In genomic region chr3:103410231-103410630, GRCh38 we compare ENCODE assay signal across 19 cellular contexts.
DNase-seq lines count a peak whose midpoint lies in the region; ATAC-seq and TF ChIP-seq lines count a peak whose summit lies in the region.
"Had no signal": no experiment of that assay in that cellular context is flagged by ENCODE, and none has a peak within 500 bp of the region (broad histone marks: within the 10 kb centered on the region; RNA-seq: fewer than 3 reads in every experiment).

No MANE protein-coding gene starts in this region.

- no peaks in the 10 kb centered on the region for H3K27me3 Mint-ChIP-seq in activated naive CD8-positive, alpha-beta T cell treated with anti-CD3 and anti-CD28 coated beads, Interleukin-2, amount 10 ng/mL, durations not matched to agents 7 days and 5 days
- H3K27me3 Mint-ChIP-seq in activated naive CD8-positive, alpha-beta T cell treated with anti-CD3 and anti-CD28 coated beads, Interleukin-2, amount 50 U/mL, for 24 hours: no peaks in the 10 kb centered on the region

- peak; percentile 59 for TF ChIP-seq CTCF in Loucy (conservative IDR thresholded peaks at IDR 0.05; ENCODE audit: low read length)
- no peak for TF ChIP-seq CTCF in upper lobe of right lung (IDR thresholded peaks at IDR 0.05)

- H2AFZ ChIP-seq in Loucy (ENCODE audit: low read length): no peak overlapping the region
- H2AFZ ChIP-seq: parathyroid adenoma had no signal

- no peak overlapping the region for H3K27ac Mint-ChIP-seq in activated naive CD8-positive, alpha-beta T cell treated with anti-CD3 and anti-CD28 coated beads, Interleukin-2, amount 10 ng/mL, durations not matched to agents 7 days and 5 days
- no peak overlapping the region for H3K27ac Mint-ChIP-seq in activated naive CD8-positive, alpha-beta T cell treated with anti-CD3 and anti-CD28 coated beads, Interleukin-2, amount 50 U/mL, for 24 hours
- H3K27ac Mint-ChIP-seq: activated T-cell treated with anti-CD3 and anti-CD28 coated beads, Interleukin-2, amount 50 U/mL, for 72 hours had no signal

- H3K9me2 ChIP-seq in Loucy (replicated peaks; ENCODE audit: low read depth, low read length): no peaks in the 10 kb centered on the region

- H3K4me3 ChIP-seq in Loucy (ENCODE audit: low read length, poor library complexity, severe bottlenecking) (no peak overlapping the region), upper lobe of right lung (no peak overlapping the region)
- H3K4me3 ChIP-seq: thoracic aorta had no signal

- H3K36me3 ChIP-seq in Loucy (ENCODE audit: insufficient read depth, low read length): no peaks in the 10 kb centered on the region
- H3K36me3 ChIP-seq in upper lobe of right lung: no peaks in the 10 kb centered on the region
- H3K36me3 ChIP-seq: thoracic aorta had no signal

- no peak overlapping the region for H3K4me2 ChIP-seq in Loucy (ENCODE audit: low read depth, low read length, poor library complexity, severe bottlenecking)

- H3K9me3 ChIP-seq in Loucy (ENCODE audit: insufficient read depth, low read depth, low read length): no peaks in the 10 kb centered on the region
- H3K9me3 ChIP-seq in upper lobe of right lung: no peaks in the 10 kb centered on the region
- H3K9me3 ChIP-seq: thoracic aorta had no signal

- intact Hi-C loops in upper lobe of right lung (cut with DNase I): no loop called here

- DNase-seq in activated naive CD8-positive, alpha-beta T cell treated with anti-CD3 and anti-CD28 coated beads, Interleukin-2, amount 10 ng/mL, durations not matched to agents 7 days and 5 days: peak; percentile 19
- DNase-seq in activated naive CD8-positive, alpha-beta T cell treated with anti-CD3 and anti-CD28 coated beads, Interleukin-2, amount 50 U/mL, for 24 hours: no peak
- DNase-seq in ecto neural progenitor cell (ENCODE audit: low spot score) (peak; percentile 43), upper lobe of right lung (no peak), foreskin melanocyte (no peak)
- no peak for DNase-seq in activated CD4-positive, alpha-beta T cell treated with anti-CD3 and anti-CD28 coated beads for 4 hours
- DNase-seq in stimulated activated CD8-positive, alpha-beta memory T cell treated with anti-CD3 and anti-CD28 coated beads, Interleukin-4, amount 100 ng/mL, for 48 hours: no peak
- DNase-seq: ACHN; activated T-cell treated with anti-CD3 and anti-CD28 coated beads, Interleukin-2, amount 50 U/mL, for 72 hours; Calu3; effector CD4-positive, alpha-beta T cell; HCEC 1CT; NCI-H2227 treated with DMSO at 0.1 percent for 48 hours; OCI-M1; stimulated activated CD4-positive, alpha-beta T cell treated with anti-CD3 and anti-CD28 coated beads, Interleukin-12 subunit alpha, Interleukin-12 subunit beta, amount 100 ng/mL, for 4 hours; T-helper 1 cell had no signal

- H3K4me1 ChIP-seq in Loucy (ENCODE audit: insufficient read depth, low read length, poor library complexity, severe bottlenecking): no peaks in the 10 kb centered on the region
- H3K4me1 ChIP-seq in upper lobe of right lung: no peaks in the 10 kb centered on the region
- H3K4me1 ChIP-seq: parathyroid adenoma had no signal

- no peak for ATAC-seq in activated naive CD8-positive, alpha-beta T cell treated with anti-CD3 and anti-CD28 coated beads, Interleukin-2, amount 10 ng/mL, durations not matched to agents 7 days and 5 days (ENCODE audit: low read depth)
- ATAC-seq in activated naive CD8-positive, alpha-beta T cell treated with anti-CD3 and anti-CD28 coated beads, Interleukin-2, amount 50 U/mL, for 24 hours: no peak
- ATAC-seq in upper lobe of right lung: peak; percentile 24
- ATAC-seq: activated T-cell treated with anti-CD3 and anti-CD28 coated beads, Interleukin-2, amount 50 U/mL, for 72 hours had no signal

- POLR2A ChIA-PET in activated naive CD8-positive, alpha-beta T cell treated with anti-CD3 and anti-CD28 coated beads, Interleukin-2, amount 10 ng/mL, durations not matched to agents 7 days and 5 days (lab: Charles Lee): no interaction called here

- no peaks in the 10 kb centered on the region for H3K27me3 ChIP-seq in Loucy (ENCODE audit: insufficient read depth, low read length, poor library complexity, severe bottlenecking)
- H3K27me3 ChIP-seq in upper lobe of right lung: no peaks in the 10 kb centered on the region

- H3K9ac ChIP-seq in Loucy (ENCODE audit: low read depth, low read length, poor library complexity, severe bottlenecking): no peak overlapping the region
- H3K9ac ChIP-seq: parathyroid adenoma had no signal

- H4K20me1 ChIP-seq in Loucy (ENCODE audit: insufficient read depth, low read length, poor library complexity, severe bottlenecking): no peaks in the 10 kb centered on the region

- no peak overlapping the region for H3K27ac ChIP-seq in upper lobe of right lung
- H3K27ac ChIP-seq: parathyroid adenoma, thoracic aorta had no signal

- H3K4me3 Mint-ChIP-seq in activated naive CD8-positive, alpha-beta T cell treated with anti-CD3 and anti-CD28 coated beads, Interleukin-2, amount 10 ng/mL, durations not matched to agents 7 days and 5 days: no peak overlapping the region
- no peak overlapping the region for H3K4me3 Mint-ChIP-seq in activated naive CD8-positive, alpha-beta T cell treated with anti-CD3 and anti-CD28 coated beads, Interleukin-2, amount 50 U/mL, for 24 hours
- H3K4me3 Mint-ChIP-seq: activated T-cell treated with anti-CD3 and anti-CD28 coated beads, Interleukin-2, amount 50 U/mL, for 72 hours had no signal

- no peaks in the 10 kb centered on the region for H3K79me2 ChIP-seq in Loucy (ENCODE audit: insufficient read depth, low read length)
- H3K79me2 ChIP-seq: parathyroid adenoma had no signal

- no peaks in the 10 kb centered on the region for H3F3A ChIP-seq in Loucy (ENCODE audit: low read depth)

- H3K36me3 Mint-ChIP-seq in activated naive CD8-positive, alpha-beta T cell treated with anti-CD3 and anti-CD28 coated beads, Interleukin-2, amount 10 ng/mL, durations not matched to agents 7 days and 5 days: no peaks in the 10 kb centered on the region
- H3K36me3 Mint-ChIP-seq in activated naive CD8-positive, alpha-beta T cell treated with anti-CD3 and anti-CD28 coated beads, Interleukin-2, amount 50 U/mL, for 24 hours (ENCODE audit: low read depth): no peaks in the 10 kb centered on the region

- H3K4me1 Mint-ChIP-seq in activated naive CD8-positive, alpha-beta T cell treated with anti-CD3 and anti-CD28 coated beads, Interleukin-2, amount 10 ng/mL, durations not matched to agents 7 days and 5 days: no peaks in the 10 kb centered on the region
- H3K4me1 Mint-ChIP-seq in activated naive CD8-positive, alpha-beta T cell treated with anti-CD3 and anti-CD28 coated beads, Interleukin-2, amount 50 U/mL, for 24 hours: no peaks in the 10 kb centered on the region

- H3K9me3 Mint-ChIP-seq in activated naive CD8-positive, alpha-beta T cell treated with anti-CD3 and anti-CD28 coated beads, Interleukin-2, amount 10 ng/mL, durations not matched to agents 7 days and 5 days: no peaks in the 10 kb centered on the region
- H3K9me3 Mint-ChIP-seq in activated naive CD8-positive, alpha-beta T cell treated with anti-CD3 and anti-CD28 coated beads, Interleukin-2, amount 50 U/mL, for 24 hours: peaks cover 1% of the 10 kb centered on the region

Comparison
In these comparisons a context has a peak if more than half of its experiments do, and no peak if none do; other contexts are left out.
1. DNase-seq: peak in activated naive CD8-positive, alpha-beta T cell treated with anti-CD3 and anti-CD28 coated beads, Interleukin-2, amount 10 ng/mL, durations not matched to agents 7 days and 5 days (single experiment) and ecto neural progenitor cell (single experiment); none in activated naive CD8-positive, alpha-beta T cell treated with anti-CD3 and anti-CD28 coated beads, Interleukin-2, amount 50 U/mL, for 24 hours (single experiment), upper lobe of right lung (single experiment), foreskin melanocyte (single experiment), activated CD4-positive, alpha-beta T cell treated with anti-CD3 and anti-CD28 coated beads for 4 hours (0 of 2) and stimulated activated CD8-positive, alpha-beta memory T cell treated with anti-CD3 and anti-CD28 coated beads, Interleukin-4, amount 100 ng/mL, for 48 hours (single experiment).